ENCODE assay signal across 16 cellular contexts in the genomic region with DNA sequence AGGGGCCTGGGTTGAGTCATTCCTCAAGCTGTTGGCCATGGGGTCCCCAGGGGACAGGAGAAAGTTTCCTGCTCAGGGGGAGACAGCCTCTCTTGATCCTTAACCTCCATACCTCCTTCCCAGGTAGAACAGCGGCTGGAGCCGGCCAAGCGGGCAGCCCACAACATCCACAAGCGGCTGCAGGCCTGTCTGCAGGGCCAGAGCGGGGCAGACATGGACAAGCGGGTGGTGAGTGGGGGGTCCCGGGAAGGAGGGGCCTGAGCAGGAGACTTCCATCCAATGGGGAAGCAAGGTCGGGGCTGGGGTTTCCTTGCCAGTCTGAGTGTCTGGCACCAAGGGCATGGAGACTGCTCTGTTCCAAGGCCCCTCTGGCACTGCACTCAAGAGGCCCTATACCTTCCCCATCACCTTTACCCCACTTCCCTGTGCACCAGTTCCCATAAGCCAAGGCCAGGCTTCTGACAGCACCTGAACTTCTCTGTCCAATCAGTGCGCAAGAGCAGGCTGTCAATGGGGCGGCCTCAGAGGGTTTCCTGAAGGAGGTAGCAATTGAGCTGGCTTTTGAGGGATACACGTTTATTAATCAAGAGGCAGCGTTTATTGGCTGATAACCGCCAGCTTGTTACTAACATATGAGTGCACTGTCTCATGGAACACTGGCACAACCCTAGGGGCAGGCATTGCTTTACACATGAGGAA. TPM values are rescaled to one million over a fixed set of nuclear protein-coding genes. Genes with fewer than 3 reads are reported as not detected.
DNase-seq lines count a peak whose midpoint lies in the region; ATAC-seq and TF ChIP-seq lines count a peak whose summit lies in the region.
"Had no signal": no experiment of that assay in that cellular context is flagged by ENCODE, and none has a peak within 500 bp of the region (broad histone marks: within the 10 kb centered on the region; RNA-seq: fewer than 3 reads in every experiment).

No MANE protein-coding gene starts in this region.

- CTCF ChIA-PET in AG04450 (lab: Charles Lee) (interaction anchor here (0.9 to 4.1 kb wide), 6 partner anchors 11 to 84 kb away, joined by 3 to 101 read pairs (median 16); a partner anchor contains a TSS), HEK293T (lab: Yijun Ruan, JAX) (interaction anchor here (1.0 to 3.2 kb wide), 6 partner anchors 8 to 102 kb away, joined by 3 to 41 read pairs (median 20); a partner anchor contains a TSS)

- H3K27me3 ChIP-seq in AG04450 (ENCODE audit: control insufficient read depth, insufficient read depth, low read length) (no peaks in the 10 kb centered on the region), mucosa of rectum (ENCODE audit: control insufficient read depth in 2 of 2, insufficient read depth in 2 of 2, low read length in 2 of 2) (no peaks in the 10 kb centered on the region)
- H3K27me3 ChIP-seq: BE2C, body of pancreas, SJCRH30 had no signal

- peaks cover 17% of the 10 kb centered on the region for H3K36me3 Mint-ChIP-seq in activated naive CD8-positive, alpha-beta T cell treated with anti-CD3 and anti-CD28 coated beads, Interleukin-2, amount 10 ng/mL, durations not matched to agents 7 days and 5 days

- H3K9me3 ChIP-seq in AG04450 (ENCODE audit: control insufficient read depth, insufficient read depth, low read length), result no peaks in the 10 kb centered on the region
- H3K9me3 ChIP-seq in mucosa of rectum (ENCODE audit: control insufficient read depth in 2 of 2, low read length in 2 of 2), result no peaks in the 10 kb centered on the region
- H3K9me3 ChIP-seq: BE2C, body of pancreas, SJCRH30, thoracic aorta had no signal

- H3K4me1 Mint-ChIP-seq in activated naive CD8-positive, alpha-beta T cell treated with anti-CD3 and anti-CD28 coated beads, Interleukin-2, amount 10 ng/mL, durations not matched to agents 7 days and 5 days, result peaks cover 42% of the 10 kb centered on the region

- no peak for TF ChIP-seq CTCF in AG04450 (IDR thresholded peaks at IDR 0.05; ENCODE audit: low read depth, low read length)
- no peak for TF ChIP-seq CTCF in GM12875 (IDR thresholded peaks at IDR 0.05; ENCODE audit: borderline replicate concordance, insufficient read depth, low read depth, low read length)

- peaks cover 22 to 33% of the 10 kb centered on the region in 2 donors for H3K36me3 ChIP-seq in mucosa of rectum (ENCODE audit: control insufficient read depth in 2 of 2, insufficient read depth in 2 of 2, low read length in 2 of 2)
- H3K36me3 ChIP-seq: SJCRH30, thoracic aorta had no signal

- H3K4me3 Mint-ChIP-seq in activated naive CD8-positive, alpha-beta T cell treated with anti-CD3 and anti-CD28 coated beads, Interleukin-2, amount 10 ng/mL, durations not matched to agents 7 days and 5 days, result peak overlapping the region; percentile 100

- ATAC-seq in activated naive CD8-positive, alpha-beta T cell treated with anti-CD3 and anti-CD28 coated beads, Interleukin-2, amount 10 ng/mL, durations not matched to agents 7 days and 5 days (ENCODE audit: low read depth), result no peak
- ATAC-seq in GM18909 (IDR thresholded peaks at IDR 0.05; ENCODE audit: poor library complexity, unreplicated experiment), result no peak
- ATAC-seq: body of pancreas had no signal

- no peaks in the 10 kb centered on the region for H3K27me3 Mint-ChIP-seq in activated naive CD8-positive, alpha-beta T cell treated with anti-CD3 and anti-CD28 coated beads, Interleukin-2, amount 10 ng/mL, durations not matched to agents 7 days and 5 days

- POLR2A ChIA-PET in AG04450 (lab: Yijun Ruan, JAX) (interaction anchor here (2.8 kb wide), 1 partner anchor 34 kb away, joined by 31 read pairs; a partner anchor contains a TSS), HEK293T (lab: Yijun Ruan, JAX) (interaction anchor here (1.0 to 5.2 kb wide), 7 partner anchors 9 to 164 kb away, joined by 3 to 69 read pairs (median 4); a partner anchor contains a TSS)
- POLR2A ChIA-PET in activated naive CD8-positive, alpha-beta T cell treated with anti-CD3 and anti-CD28 coated beads, Interleukin-2, amount 10 ng/mL, durations not matched to agents 7 days and 5 days (lab: Charles Lee), result interaction anchor here (0.7 to 5.8 kb wide), 8 partner anchors 7 to 36 kb away, joined by 3 to 51 read pairs (median 13); a partner anchor contains a TSS

- peak overlapping the region; percentile 100 for H3K27ac Mint-ChIP-seq in activated naive CD8-positive, alpha-beta T cell treated with anti-CD3 and anti-CD28 coated beads, Interleukin-2, amount 10 ng/mL, durations not matched to agents 7 days and 5 days

- peak overlapping the region; percentile 11 for H3K27ac ChIP-seq in AG04450 (ENCODE audit: low read depth, low read length)
- peak overlapping the region; percentile 91 to 94 for H3K27ac ChIP-seq in mucosa of rectum (ENCODE audit: low read depth in 2 of 2, low read length in 2 of 2)
- H3K27ac ChIP-seq: body of pancreas, parathyroid adenoma, SJCRH30, thoracic aorta had no signal

- H3K9me3 Mint-ChIP-seq in activated naive CD8-positive, alpha-beta T cell treated with anti-CD3 and anti-CD28 coated beads, Interleukin-2, amount 10 ng/mL, durations not matched to agents 7 days and 5 days, result no peaks in the 10 kb centered on the region

- H3K4me1 ChIP-seq in mucosa of rectum (ENCODE audit: control insufficient read depth in 2 of 2, insufficient read depth in 2 of 2, low read length in 2 of 2), result peaks cover 62 to 64% of the 10 kb centered on the region in 2 donors
- H3K4me1 ChIP-seq: BE2C had no signal

- DNase-seq in AG04450 (ENCODE audit: low read depth, low spot score) (no peak), LoVo (ENCODE audit: low spot score) (no peak), HEK293T (ENCODE audit: extremely low spot score) (no peak), NCI-H146 treated with DMSO at 0.1 percent for 48 hours (lab: John Stamatoyannopoulos, UW; ENCODE audit: unreplicated experiment) (no peak)
- no peak for DNase-seq in activated naive CD8-positive, alpha-beta T cell treated with anti-CD3 and anti-CD28 coated beads, Interleukin-2, amount 10 ng/mL, durations not matched to agents 7 days and 5 days
- DNase-seq: activated CD4-positive, alpha-beta T cell treated with anti-CD3 and anti-CD28 coated beads, Interleukin-2, amount 50 U/mL, for 4 hours; BE2C; NCI-H446 treated with DMSO at 0.1 percent for 48 hours; SJCRH30; stimulated activated CD4-positive, alpha-beta T cell treated with anti-CD3 and anti-CD28 coated beads, Interleukin-4, amount 100 ng/mL, for 24 hours had no signal

- peak overlapping the region; percentile 70 to 87 for H3K9ac ChIP-seq in mucosa of rectum (ENCODE audit: low read depth in 1 of 2, low read length in 2 of 2)
- H3K9ac ChIP-seq: parathyroid adenoma had no signal

- H3K4me3 ChIP-seq in AG04450 (ENCODE audit: low read depth, low read length), result peak overlapping the region; percentile 88; the same call in 1 of the 2 replicates
- peak overlapping the region; percentile 72 for H3K4me3 ChIP-seq in GM12875 (ENCODE audit: low read depth, low read length)
- H3K4me3 ChIP-seq in mucosa of rectum (ENCODE audit: low read length in 2 of 2), result peak overlapping the region; percentile 79 to 88
- H3K4me3 ChIP-seq: body of pancreas, SJCRH30 had no signal

TF ChIP-seq in HEK293T, 16 proteins besides CTCF, POLR2A, EP300 and RAD21:
- TF ChIP-seq L3MBTL2 (conservative IDR thresholded peaks at IDR 0.05) (no peak), ZNF384 (IDR thresholded peaks at IDR 0.05) (no peak), TARDBP (IDR thresholded peaks at IDR 0.05) (no peak), SUZ12 (IDR thresholded peaks at IDR 0.05) (no peak), CTBP1 (IDR thresholded peaks at IDR 0.05; ENCODE audit: borderline replicate concordance) (no peak), HDGF (IDR thresholded peaks at IDR 0.05; ENCODE audit: borderline replicate concordance) (no peak), ARNT (IDR thresholded peaks at IDR 0.05) (no peak), FOXM1 (IDR thresholded peaks at IDR 0.05; ENCODE audit: borderline replicate concordance) (no peak), FOXK2 (IDR thresholded peaks at IDR 0.05) (no peak), FOXA1 (IDR thresholded peaks at IDR 0.05) (no peak), NFRKB (IDR thresholded peaks at IDR 0.05) (no peak), LEF1 (IDR thresholded peaks at IDR 0.05; ENCODE audit: borderline replicate concordance) (no peak), BHLHE40 (IDR thresholded peaks at IDR 0.05; ENCODE audit: borderline replicate concordance) (no peak), SP1 (IDR thresholded peaks at IDR 0.05) (no peak)
- TF ChIP-seq, protein P1, sequence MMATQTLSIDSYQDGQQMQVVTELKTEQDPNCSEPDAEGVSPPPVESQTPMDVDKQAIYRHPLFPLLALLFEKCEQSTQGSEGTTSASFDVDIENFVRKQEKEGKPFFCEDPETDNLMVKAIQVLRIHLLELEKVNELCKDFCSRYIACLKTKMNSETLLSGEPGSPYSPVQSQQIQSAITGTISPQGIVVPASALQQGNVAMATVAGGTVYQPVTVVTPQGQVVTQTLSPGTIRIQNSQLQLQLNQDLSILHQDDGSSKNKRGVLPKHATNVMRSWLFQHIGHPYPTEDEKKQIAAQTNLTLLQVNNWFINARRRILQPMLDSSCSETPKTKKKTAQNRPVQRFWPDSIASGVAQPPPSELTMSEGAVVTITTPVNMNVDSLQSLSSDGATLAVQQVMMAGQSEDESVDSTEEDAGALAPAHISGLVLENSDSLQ (IDR thresholded peaks at IDR 0.05), result no peak

RNA-seq across cellular contexts. Expression of a gene that starts 1.9 kb away (rescaled TPM):
- polyA plus RNA-seq in AG04450 (2011; rRNA removed), result 8.4 and 11.3 TPM in 2 replicates
- polyA minus RNA-seq in AG04450 (2011; rRNA and poly(A)+ RNA removed), result 12.8 and 14.4 TPM in 2 replicates
- total RNA-seq in activated naive CD8-positive, alpha-beta T cell treated with anti-CD3 and anti-CD28 coated beads, Interleukin-2, amount 10 ng/mL, durations not matched to agents 7 days and 5 days, result 100 to 1,000 TPM; 157 to 169 TPM

RNA-seq across cellular contexts. Expression of a gene that starts 17.1 kb away (rescaled TPM):
- polyA plus RNA-seq in AG04450 (2011; rRNA removed), result 11.7 and 17.7 TPM in 2 replicates
- 6.3 and 9.7 TPM in 2 replicates for polyA minus RNA-seq in AG04450 (2011; rRNA and poly(A)+ RNA removed)
- total RNA-seq in activated naive CD8-positive, alpha-beta T cell treated with anti-CD3 and anti-CD28 coated beads, Interleukin-2, amount 10 ng/mL, durations not matched to agents 7 days and 5 days, result 10 to 100 TPM; 16.4 to 16.6 TPM

RNA-seq across cellular contexts. Expression of a gene that starts 32.8 kb away (rescaled TPM):
- polyA plus RNA-seq in AG04450 (2011; rRNA removed), result 24.7 and 26.1 TPM in 2 replicates
- 23.2 and 24.4 TPM in 2 replicates for polyA minus RNA-seq in AG04450 (2011; rRNA and poly(A)+ RNA removed)
- 10 to 100 TPM; 75.3 to 79.5 TPM for total RNA-seq in activated naive CD8-positive, alpha-beta T cell treated with anti-CD3 and anti-CD28 coated beads, Interleukin-2, amount 10 ng/mL, durations not matched to agents 7 days and 5 days

RNA-seq across cellular contexts. Expression of a gene that starts 34.0 kb away (rescaled TPM):
- 5,926 and 7,935 TPM in 2 replicates for polyA plus RNA-seq in AG04450 (2011; rRNA removed)
- 3,546 and 5,412 TPM in 2 replicates for polyA minus RNA-seq in AG04450 (2011; rRNA and poly(A)+ RNA removed)
- total RNA-seq in activated naive CD8-positive, alpha-beta T cell treated with anti-CD3 and anti-CD28 coated beads, Interleukin-2, amount 10 ng/mL, durations not matched to agents 7 days and 5 days, result 1,000 to 10,000 TPM; 1,082 to 1,187 TPM

RNA-seq across cellular contexts. Expression of a gene that starts 44.7 kb away (rescaled TPM):
- 10.4 and 11.8 TPM in 2 replicates for polyA plus RNA-seq in AG04450 (2011; rRNA removed)
- 10.9 and 13.9 TPM in 2 replicates for polyA minus RNA-seq in AG04450 (2011; rRNA and poly(A)+ RNA removed)
- 10 to 100 TPM; 42.8 to 50.4 TPM for total RNA-seq in activated naive CD8-positive, alpha-beta T cell treated with anti-CD3 and anti-CD28 coated beads, Interleukin-2, amount 10 ng/mL, durations not matched to agents 7 days and 5 days
